In genomic region chr6:19842030-19842429, GRCh38 we compare ENCODE assay signal across 1 cellular context.
A peak's percentile ranks its signal among the peaks of the same experiment; 100 is the strongest.
TF ChIP-seq lines count a peak whose summit lies in the region.

No MANE protein-coding gene starts in this region.

TF ChIP-seq in HEK293, 187 proteins besides CTCF, POLR2A, EP300 and RAD21 (continued from another document):
- no peak for TF ChIP-seq ZSCAN18 (tag by site-specific recombination; IDR thresholded peaks at IDR 0.05)
- TF ChIP-seq ZSCAN30 (tag by site-specific recombination; IDR thresholded peaks at IDR 0.05) = no peak
- TF ChIP-seq ZNF560 (tag by site-specific recombination; IDR thresholded peaks at IDR 0.05; ENCODE audit: borderline replicate concordance) = no peak
- no peak for TF ChIP-seq ZBTB26 (tag by site-specific recombination; optimal IDR thresholded peaks at IDR 0.05)
- 0 out of 2 replicates have a peak, but pooled peaks have one; percentile 31 for TF ChIP-seq ZFP69B (tag by site-specific recombination; IDR thresholded peaks at IDR 0.05)
- TF ChIP-seq, protein P1, sequence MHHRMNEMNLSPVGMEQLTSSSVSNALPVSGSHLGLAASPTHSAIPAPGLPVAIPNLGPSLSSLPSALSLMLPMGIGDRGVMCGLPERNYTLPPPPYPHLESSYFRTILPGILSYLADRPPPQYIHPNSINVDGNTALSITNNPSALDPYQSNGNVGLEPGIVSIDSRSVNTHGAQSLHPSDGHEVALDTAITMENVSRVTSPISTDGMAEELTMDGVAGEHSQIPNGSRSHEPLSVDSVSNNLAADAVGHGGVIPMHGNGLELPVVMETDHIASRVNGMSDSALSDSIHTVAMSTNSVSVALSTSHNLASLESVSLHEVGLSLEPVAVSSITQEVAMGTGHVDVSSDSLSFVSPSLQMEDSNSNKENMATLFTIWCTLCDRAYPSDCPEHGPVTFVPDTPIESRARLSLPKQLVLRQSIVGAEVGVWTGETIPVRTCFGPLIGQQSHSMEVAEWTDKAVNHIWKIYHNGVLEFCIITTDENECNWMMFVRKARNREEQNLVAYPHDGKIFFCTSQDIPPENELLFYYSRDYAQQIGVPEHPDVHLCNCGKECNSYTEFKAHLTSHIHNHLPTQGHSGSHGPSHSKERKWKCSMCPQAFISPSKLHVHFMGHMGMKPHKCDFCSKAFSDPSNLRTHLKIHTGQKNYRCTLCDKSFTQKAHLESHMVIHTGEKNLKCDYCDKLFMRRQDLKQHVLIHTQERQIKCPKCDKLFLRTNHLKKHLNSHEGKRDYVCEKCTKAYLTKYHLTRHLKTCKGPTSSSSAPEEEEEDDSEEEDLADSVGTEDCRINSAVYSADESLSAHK (tag by site-specific recombination; IDR thresholded peaks at IDR 0.05) = peak; percentile 41; the same call in 1 of the 2 replicates
- TF ChIP-seq, protein P2, sequence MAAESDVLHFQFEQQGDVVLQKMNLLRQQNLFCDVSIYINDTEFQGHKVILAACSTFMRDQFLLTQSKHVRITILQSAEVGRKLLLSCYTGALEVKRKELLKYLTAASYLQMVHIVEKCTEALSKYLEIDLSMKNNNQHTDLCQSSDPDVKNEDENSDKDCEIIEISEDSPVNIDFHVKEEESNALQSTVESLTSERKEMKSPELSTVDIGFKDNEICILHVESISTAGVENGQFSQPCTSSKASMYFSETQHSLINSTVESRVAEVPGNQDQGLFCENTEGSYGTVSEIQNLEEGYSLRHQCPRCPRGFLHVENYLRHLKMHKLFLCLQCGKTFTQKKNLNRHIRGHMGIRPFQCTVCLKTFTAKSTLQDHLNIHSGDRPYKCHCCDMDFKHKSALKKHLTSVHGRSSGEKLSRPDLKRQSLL (tag by site-specific recombination; IDR thresholded peaks at IDR 0.05) = peak; percentile 68; the same call in 1 of the 2 replicates
- no peak for TF ChIP-seq ZNF157 (tag by site-specific recombination; IDR thresholded peaks at IDR 0.05)
- peak; percentile 34; the same call in 1 of the 2 replicates for TF ChIP-seq KLF10 (tag by site-specific recombination; IDR thresholded peaks at IDR 0.05)
- TF ChIP-seq, protein P3, sequence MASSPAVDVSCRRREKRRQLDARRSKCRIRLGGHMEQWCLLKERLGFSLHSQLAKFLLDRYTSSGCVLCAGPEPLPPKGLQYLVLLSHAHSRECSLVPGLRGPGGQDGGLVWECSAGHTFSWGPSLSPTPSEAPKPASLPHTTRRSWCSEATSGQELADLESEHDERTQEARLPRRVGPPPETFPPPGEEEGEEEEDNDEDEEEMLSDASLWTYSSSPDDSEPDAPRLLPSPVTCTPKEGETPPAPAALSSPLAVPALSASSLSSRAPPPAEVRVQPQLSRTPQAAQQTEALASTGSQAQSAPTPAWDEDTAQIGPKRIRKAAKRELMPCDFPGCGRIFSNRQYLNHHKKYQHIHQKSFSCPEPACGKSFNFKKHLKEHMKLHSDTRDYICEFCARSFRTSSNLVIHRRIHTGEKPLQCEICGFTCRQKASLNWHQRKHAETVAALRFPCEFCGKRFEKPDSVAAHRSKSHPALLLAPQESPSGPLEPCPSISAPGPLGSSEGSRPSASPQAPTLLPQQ (tag by site-specific recombination; IDR thresholded peaks at IDR 0.05) = no peak
- TF ChIP-seq FEZF1 (tag by site-specific recombination; IDR thresholded peaks at IDR 0.05) = peak; percentile 84
- peak; percentile 54; the same call in 1 of the 2 replicates for TF ChIP-seq IKZF3 (tag by site-specific recombination; IDR thresholded peaks at IDR 0.05)
- peak; percentile 50 for TF ChIP-seq ZNF394 (tag by site-specific recombination; IDR thresholded peaks at IDR 0.05; ENCODE audit: borderline replicate concordance)
- TF ChIP-seq ZBTB1 (tag by site-specific recombination; IDR thresholded peaks at IDR 0.05) = no peak
- no peak for TF ChIP-seq ZNF629 (tag by site-specific recombination; IDR thresholded peaks at IDR 0.05)
- no peak for TF ChIP-seq ZNF548 (tag by site-specific recombination; IDR thresholded peaks at IDR 0.05)
- TF ChIP-seq ZNF18 (tag by site-specific recombination; IDR thresholded peaks at IDR 0.05) = peak; percentile 35; the same call in 1 of the 2 replicates
- peak; percentile 53 for TF ChIP-seq ZBTB17 (tag by site-specific recombination; IDR thresholded peaks at IDR 0.05)
- peak; percentile 13; the same call in 1 of the 2 replicates for TF ChIP-seq SP7 (tag by site-specific recombination; IDR thresholded peaks at IDR 0.05)
- 0 out of 2 replicates have a peak, but pooled peaks have one; percentile 33 for TF ChIP-seq ZNF366 (tag by site-specific recombination; conservative IDR thresholded peaks at IDR 0.05)
- TF ChIP-seq ZEB2 (tag by site-specific recombination; IDR thresholded peaks at IDR 0.05) = 0 out of 2 replicates have a peak, but pooled peaks have one; percentile 31
- TF ChIP-seq ZNF76 (tag by site-specific recombination; IDR thresholded peaks at IDR 0.05; ENCODE audit: borderline replicate concordance, low read depth) = 0 out of 2 replicates have a peak, but pooled peaks have one; percentile 24
- peak; percentile 54; the same call in 1 of the 2 replicates for TF ChIP-seq ZNF843 (tag by site-specific recombination; IDR thresholded peaks at IDR 0.05)
